Comparison of ENCODE assay signal across 20 cellular contexts in genomic region chr2:134934150-134934549, GRCh38. TPM values are rescaled to one million over a fixed set of nuclear protein-coding genes. Genes with fewer than 3 reads are reported as not detected.
A peak's percentile ranks its signal among the peaks of the same experiment; 100 is the strongest.
DNase-seq lines count a peak whose midpoint lies in the region; ATAC-seq and TF ChIP-seq lines count a peak whose summit lies in the region.
"Had no signal": no experiment of that assay in that cellular context is flagged by ENCODE, and none has a peak within 500 bp of the region (broad histone marks: within the 10 kb centered on the region; RNA-seq: fewer than 3 reads in every experiment).

No MANE protein-coding gene starts in this region.

- H3K27me3 Mint-ChIP-seq in activated T-cell treated with anti-CD3 and anti-CD28 coated beads, Interleukin-2, amount 50 U/mL, for 24 hours, result no peaks in the 10 kb centered on the region
- H3K27me3 Mint-ChIP-seq in effector memory CD8-positive, alpha-beta T cell, result no peaks in the 10 kb centered on the region
- no peaks in the 10 kb centered on the region for H3K27me3 Mint-ChIP-seq in progenitor cell of endocrine pancreas
- no peaks in the 10 kb centered on the region for H3K27me3 Mint-ChIP-seq in activated CD8-positive, alpha-beta memory T cell treated with anti-CD3 and anti-CD28 coated beads, Interleukin-2, amount 10 ng/mL, durations not matched to agents 7 days and 5 days
- H3K27me3 Mint-ChIP-seq: stimulated activated memory B cell treated with anti-CD40 and anti-IgM and Interleukin-4, amounts not matched to agents 10 μg/mL and 1 μg/mL and 100 μg/mL, for 72 hours; T-cell had no signal

- peaks cover 21% of the 10 kb centered on the region for H3K4me1 ChIP-seq in Loucy (ENCODE audit: insufficient read depth, low read length, poor library complexity, severe bottlenecking)

- no peak overlapping the region for H3K4me3 Mint-ChIP-seq in activated T-cell treated with anti-CD3 and anti-CD28 coated beads, Interleukin-2, amount 50 U/mL, for 24 hours
- H3K4me3 Mint-ChIP-seq in effector memory CD8-positive, alpha-beta T cell, result peak overlapping the region in 1 of 2 donors; percentile 28
- H3K4me3 Mint-ChIP-seq in progenitor cell of endocrine pancreas (ENCODE audit: low read depth), result no peak overlapping the region
- no peak overlapping the region for H3K4me3 Mint-ChIP-seq in activated CD8-positive, alpha-beta memory T cell treated with anti-CD3 and anti-CD28 coated beads, Interleukin-2, amount 10 ng/mL, durations not matched to agents 7 days and 5 days
- H3K4me3 Mint-ChIP-seq: neural crest cell; stimulated activated memory B cell treated with anti-CD40 and anti-IgM and Interleukin-4, amounts not matched to agents 10 μg/mL and 1 μg/mL and 100 μg/mL, for 72 hours had no signal

- no peaks in the 10 kb centered on the region for H3K9me2 ChIP-seq in Loucy (replicated peaks; ENCODE audit: low read depth, low read length)

- H3K27ac Mint-ChIP-seq in activated T-cell treated with anti-CD3 and anti-CD28 coated beads, Interleukin-2, amount 50 U/mL, for 24 hours, result peak overlapping the region; percentile 14
- peak overlapping the region; percentile 38 to 44 for H3K27ac Mint-ChIP-seq in effector memory CD8-positive, alpha-beta T cell
- H3K27ac Mint-ChIP-seq in progenitor cell of endocrine pancreas, result peak overlapping the region; percentile 44
- H3K27ac Mint-ChIP-seq in activated CD8-positive, alpha-beta memory T cell treated with anti-CD3 and anti-CD28 coated beads, Interleukin-2, amount 10 ng/mL, durations not matched to agents 7 days and 5 days, result no peak overlapping the region
- H3K27ac Mint-ChIP-seq: stimulated activated memory B cell treated with anti-CD40 and anti-IgM and Interleukin-4, amounts not matched to agents 10 μg/mL and 1 μg/mL and 100 μg/mL, for 72 hours had no signal

- peaks cover 92% of the 10 kb centered on the region for H3K79me2 ChIP-seq in Loucy (ENCODE audit: insufficient read depth, low read length)

- H3K36me3 ChIP-seq in Loucy (ENCODE audit: insufficient read depth, low read length), result peaks cover 58% of the 10 kb centered on the region

- CTCF ChIA-PET in activated CD8-positive, alpha-beta memory T cell treated with anti-CD3 and anti-CD28 coated beads, Interleukin-2, amount 10 ng/mL, durations not matched to agents 7 days and 5 days (lab: Charles Lee), result no interaction called here

- H3K9ac ChIP-seq in Loucy (ENCODE audit: low read depth, low read length, poor library complexity, severe bottlenecking), result no peak overlapping the region

- H3K4me2 ChIP-seq in Loucy (ENCODE audit: low read depth, low read length, poor library complexity, severe bottlenecking), result peak overlapping the region; percentile 7

- no peak for DNase-seq in activated T-cell treated with anti-CD3 and anti-CD28 coated beads, Interleukin-2, amount 50 U/mL, for 24 hours
- DNase-seq in activated T-cell treated with anti-CD3 and anti-CD28 coated beads, Interleukin-2, amount 50 U/mL, for 1 hour, result no peak
- no peak for DNase-seq in effector memory CD8-positive, alpha-beta T cell
- DNase-seq in progenitor cell of endocrine pancreas (ENCODE audit: low spot score, unreplicated experiment), result no peak
- DNase-seq in activated CD8-positive, alpha-beta memory T cell treated with anti-CD3 and anti-CD28 coated beads, Interleukin-2, amount 10 ng/mL, durations not matched to agents 7 days and 5 days, result no peak
- DNase-seq in activated CD4-positive, alpha-beta T cell treated with anti-CD3 and anti-CD28 coated beads for 48 hours, result no peak
- DNase-seq: activated CD4-positive, CD25-positive, alpha-beta regulatory T cell; activated effector memory CD4-positive, alpha-beta T cell treated with anti-CD3 and anti-CD28 coated beads, Interleukin-2, amount 50 U/mL, for 16 hours; aorta; DND-41; IMR-90; NCI-H1930; NCI-H345; T-cell had no signal

- ATAC-seq in effector memory CD8-positive, alpha-beta T cell (replicated peaks), result no peak
- ATAC-seq in HG02981 (IDR thresholded peaks at IDR 0.05; ENCODE audit: unreplicated experiment), result no peak
- ATAC-seq in activated CD8-positive, alpha-beta memory T cell treated with anti-CD3 and anti-CD28 coated beads, Interleukin-2, amount 10 ng/mL, durations not matched to agents 7 days and 5 days, result no peak
- ATAC-seq: stimulated activated memory B cell treated with anti-CD40 and anti-IgM and Interleukin-4, amounts not matched to agents 10 μg/mL and 1 μg/mL and 100 μg/mL, for 72 hours; T-cell had no signal

- H3F3A ChIP-seq in Loucy (ENCODE audit: low read depth), result peaks cover 5% of the 10 kb centered on the region; the same call in 1 of the 2 replicates

- H4K20me1 ChIP-seq in Loucy (ENCODE audit: insufficient read depth, low read length, poor library complexity, severe bottlenecking), result peaks cover 83% of the 10 kb centered on the region

- no peaks in the 10 kb centered on the region for H3K9me3 Mint-ChIP-seq in activated T-cell treated with anti-CD3 and anti-CD28 coated beads, Interleukin-2, amount 50 U/mL, for 24 hours
- H3K9me3 Mint-ChIP-seq in effector memory CD8-positive, alpha-beta T cell, result no peaks in the 10 kb centered on the region
- no peaks in the 10 kb centered on the region for H3K9me3 Mint-ChIP-seq in progenitor cell of endocrine pancreas (ENCODE audit: low read depth)
- no peaks in the 10 kb centered on the region for H3K9me3 Mint-ChIP-seq in activated CD8-positive, alpha-beta memory T cell treated with anti-CD3 and anti-CD28 coated beads, Interleukin-2, amount 10 ng/mL, durations not matched to agents 7 days and 5 days (ENCODE audit: low read depth)
- H3K9me3 Mint-ChIP-seq: neural crest cell; stimulated activated memory B cell treated with anti-CD40 and anti-IgM and Interleukin-4, amounts not matched to agents 10 μg/mL and 1 μg/mL and 100 μg/mL, for 72 hours; T-cell had no signal

- H3K4me1 Mint-ChIP-seq in activated T-cell treated with anti-CD3 and anti-CD28 coated beads, Interleukin-2, amount 50 U/mL, for 24 hours (ENCODE audit: low read depth), result peaks cover 76% of the 10 kb centered on the region
- H3K4me1 Mint-ChIP-seq in effector memory CD8-positive, alpha-beta T cell (ENCODE audit: low read depth in 2 of 2), result peaks cover 30 to 58% of the 10 kb centered on the region in 2 donors
- peaks cover 21% of the 10 kb centered on the region for H3K4me1 Mint-ChIP-seq in progenitor cell of endocrine pancreas (ENCODE audit: low read depth)
- H3K4me1 Mint-ChIP-seq in activated CD8-positive, alpha-beta memory T cell treated with anti-CD3 and anti-CD28 coated beads, Interleukin-2, amount 10 ng/mL, durations not matched to agents 7 days and 5 days, result peaks cover 50% of the 10 kb centered on the region

- no peak for TF ChIP-seq CTCF in Loucy (conservative IDR thresholded peaks at IDR 0.05; ENCODE audit: low read length)
- TF ChIP-seq CTCF in progenitor cell of endocrine pancreas (IDR thresholded peaks at IDR 0.05; ENCODE audit: unreplicated experiment), result no peak

- H3K27me3 ChIP-seq in Loucy (ENCODE audit: insufficient read depth, low read length, poor library complexity, severe bottlenecking), result no peaks in the 10 kb centered on the region
- H3K27me3 ChIP-seq: hepatocyte, tibial nerve had no signal

- no peak overlapping the region for H3K4me3 ChIP-seq in Loucy (ENCODE audit: low read length, poor library complexity, severe bottlenecking)
- H3K4me3 ChIP-seq: hepatocyte, tibial nerve had no signal

- peaks cover 91% of the 10 kb centered on the region for H3K36me3 Mint-ChIP-seq in activated T-cell treated with anti-CD3 and anti-CD28 coated beads, Interleukin-2, amount 50 U/mL, for 24 hours (ENCODE audit: low read depth)
- peaks cover 44% of the 10 kb centered on the region for H3K36me3 Mint-ChIP-seq in effector memory CD8-positive, alpha-beta T cell (ENCODE audit: insufficient read depth)
- peaks cover 8% of the 10 kb centered on the region for H3K36me3 Mint-ChIP-seq in progenitor cell of endocrine pancreas (ENCODE audit: insufficient read depth)
- H3K36me3 Mint-ChIP-seq in activated CD8-positive, alpha-beta memory T cell treated with anti-CD3 and anti-CD28 coated beads, Interleukin-2, amount 10 ng/mL, durations not matched to agents 7 days and 5 days, result peaks cover 34% of the 10 kb centered on the region

- H2AFZ ChIP-seq in Loucy (ENCODE audit: low read length), result no peak overlapping the region
- H2AFZ ChIP-seq: hepatocyte had no signal

- no peaks in the 10 kb centered on the region for H3K9me3 ChIP-seq in Loucy (ENCODE audit: insufficient read depth, low read depth, low read length)
- H3K9me3 ChIP-seq: tibial nerve had no signal

RNA-seq across cellular contexts. Expression of gene CCNT2, which starts 15.5 kb away (rescaled TPM):
- 74.8 and 76.0 TPM in 2 replicates for total RNA-seq in progenitor cell of endocrine pancreas
- total RNA-seq in activated CD8-positive, alpha-beta memory T cell treated with anti-CD3 and anti-CD28 coated beads, Interleukin-2, amount 10 ng/mL, durations not matched to agents 7 days and 5 days, result 10 to 100 TPM; 41.1 to 48.8 TPM
